In the genomic region with DNA sequence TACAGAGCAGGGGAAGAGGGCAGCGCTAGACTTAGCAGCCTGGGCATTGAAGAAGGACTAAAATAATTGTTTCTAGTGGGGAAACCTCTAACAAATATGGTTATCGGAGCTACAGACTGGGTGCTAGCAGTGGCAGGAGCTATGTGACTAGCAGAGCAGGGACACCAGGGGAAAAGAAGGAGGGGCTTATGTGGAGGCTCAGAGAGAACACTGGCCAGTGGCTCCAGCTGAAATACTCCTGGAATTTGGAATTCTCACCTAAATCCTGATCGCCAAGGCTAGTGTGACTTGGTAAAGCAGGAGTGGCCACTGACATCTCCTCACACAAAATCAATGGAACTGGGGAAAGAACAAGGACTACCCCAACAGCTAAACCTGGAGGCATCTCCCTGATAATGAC, we compare ENCODE assay signal across 10 cellular contexts. TPM values are rescaled to one million over a fixed set of nuclear protein-coding genes. Genes with fewer than 3 reads are reported as not detected.
DNase-seq lines count a peak whose midpoint lies in the region; ATAC-seq lines count a peak whose summit lies in the region.
"Had no signal": no experiment of that assay in that cellular context is flagged by ENCODE, and none has a peak within 500 bp of the region (broad histone marks: within the 10 kb centered on the region; RNA-seq: fewer than 3 reads in every experiment).

No MANE protein-coding gene starts in this region.

- peaks cover 42% of the 10 kb centered on the region for H3K36me3 Mint-ChIP-seq in activated CD4-positive, alpha-beta T cell treated with anti-CD3 and anti-CD28 coated beads, Interleukin-2, amount 10 ng/mL, durations not matched to agents 7 days and 5 days (ENCODE audit: low read depth)
- H3K36me3 Mint-ChIP-seq in activated CD8-positive, alpha-beta T cell treated with anti-CD3 and anti-CD28 coated beads, Interleukin-2, amount 10 ng/mL, durations not matched to agents 7 days and 5 days (ENCODE audit: low read depth) = peaks cover 28% of the 10 kb centered on the region
- H3K36me3 Mint-ChIP-seq in immature natural killer cell = no peaks in the 10 kb centered on the region

- no peaks in the 10 kb centered on the region for H3K9me3 ChIP-seq in stomach smooth muscle (ENCODE audit: control insufficient read depth in 2 of 2, low read length in 2 of 2)

- no peaks in the 10 kb centered on the region for H3K27me3 ChIP-seq in stomach smooth muscle (ENCODE audit: control insufficient read depth in 1 of 2, insufficient read depth in 2 of 2, low read length in 2 of 2)

- no peaks in the 10 kb centered on the region for H3K36me3 ChIP-seq in stomach smooth muscle (ENCODE audit: control insufficient read depth in 2 of 2, insufficient read depth in 2 of 2, low read length in 2 of 2)

- no peak for DNase-seq in activated CD4-positive, alpha-beta T cell treated with anti-CD3 and anti-CD28 coated beads, Interleukin-2, amount 10 ng/mL, durations not matched to agents 7 days and 5 days
- no peak for DNase-seq in activated CD4-positive, alpha-beta T cell treated with anti-CD3 and anti-CD28 coated beads, Interleukin-2, amount 50 U/mL, for 48 hours
- DNase-seq in activated CD8-positive, alpha-beta T cell treated with anti-CD3 and anti-CD28 coated beads, Interleukin-2, amount 10 ng/mL, durations not matched to agents 7 days and 5 days = no peak
- no peak for DNase-seq in immature natural killer cell
- DNase-seq in anterior cingulate cortex (lab: John Stamatoyannopoulos, UW) = no peak
- DNase-seq: C1 segment of cervical spinal cord, NCI-H1092 treated with DMSO at 0.1 percent for 48 hours had no signal

- H3K27ac Mint-ChIP-seq in activated CD4-positive, alpha-beta T cell treated with anti-CD3 and anti-CD28 coated beads, Interleukin-2, amount 10 ng/mL, durations not matched to agents 7 days and 5 days = peak overlapping the region; percentile 97
- peak overlapping the region; percentile 87 for H3K27ac Mint-ChIP-seq in activated CD8-positive, alpha-beta T cell treated with anti-CD3 and anti-CD28 coated beads, Interleukin-2, amount 10 ng/mL, durations not matched to agents 7 days and 5 days
- peak overlapping the region in 4 of 6 donors; percentile 44 to 92 (median 68) for H3K27ac Mint-ChIP-seq in immature natural killer cell

- no peak for ATAC-seq in activated CD8-positive, alpha-beta T cell treated with anti-CD3 and anti-CD28 coated beads, Interleukin-2, amount 10 ng/mL, durations not matched to agents 7 days and 5 days
- ATAC-seq in GM21528 (IDR thresholded peaks at IDR 0.05; ENCODE audit: low FRiP score, unreplicated experiment) = no peak
- no peak for ATAC-seq in HG03159 (IDR thresholded peaks at IDR 0.05; ENCODE audit: unreplicated experiment)

- peak overlapping the region; percentile 86 for H3K4me3 Mint-ChIP-seq in activated CD4-positive, alpha-beta T cell treated with anti-CD3 and anti-CD28 coated beads, Interleukin-2, amount 10 ng/mL, durations not matched to agents 7 days and 5 days
- H3K4me3 Mint-ChIP-seq in activated CD8-positive, alpha-beta T cell treated with anti-CD3 and anti-CD28 coated beads, Interleukin-2, amount 10 ng/mL, durations not matched to agents 7 days and 5 days = peak overlapping the region; percentile 88
- H3K4me3 Mint-ChIP-seq in immature natural killer cell = peak overlapping the region; percentile 86 to 91 (median 89)

- no peak overlapping the region for H3K27ac ChIP-seq in stomach smooth muscle (ENCODE audit: low read length)

- peak overlapping the region in 1 of 2 donors; percentile 19 for H3K9ac ChIP-seq in stomach smooth muscle (ENCODE audit: low read length in 2 of 2)

- CTCF ChIA-PET in activated CD4-positive, alpha-beta T cell treated with anti-CD3 and anti-CD28 coated beads, Interleukin-2, amount 10 ng/mL, durations not matched to agents 7 days and 5 days (lab: Charles Lee) = interaction anchor here (0.5 to 0.8 kb wide), 2 partner anchors 12 to 220 kb away, joined by 3 read pairs; no protein-coding TSS in a partner anchor
- CTCF ChIA-PET in activated CD8-positive, alpha-beta T cell treated with anti-CD3 and anti-CD28 coated beads, Interleukin-2, amount 10 ng/mL, durations not matched to agents 7 days and 5 days (lab: Charles Lee) = interaction anchor here (1.5 to 2.9 kb wide), 4 partner anchors 11 to 24 kb away, joined by 5 to 13 read pairs (median 11); no protein-coding TSS in a partner anchor

- H3K4me1 Mint-ChIP-seq in activated CD4-positive, alpha-beta T cell treated with anti-CD3 and anti-CD28 coated beads, Interleukin-2, amount 10 ng/mL, durations not matched to agents 7 days and 5 days = peaks cover 58% of the 10 kb centered on the region
- H3K4me1 Mint-ChIP-seq in activated CD8-positive, alpha-beta T cell treated with anti-CD3 and anti-CD28 coated beads, Interleukin-2, amount 10 ng/mL, durations not matched to agents 7 days and 5 days (ENCODE audit: low read depth) = peaks cover 48% of the 10 kb centered on the region
- H3K4me1 Mint-ChIP-seq in immature natural killer cell = peaks cover 46 to 52% of the 10 kb centered on the region in 2 donors

- H3K4me3 ChIP-seq in stomach smooth muscle (ENCODE audit: low read length in 2 of 2) = peak overlapping the region; percentile 34 to 83

- peaks cover 14% of the 10 kb centered on the region for H3K4me1 ChIP-seq in stomach smooth muscle (ENCODE audit: control insufficient read depth, insufficient read depth, low read length)

- H3K9me3 Mint-ChIP-seq in activated CD4-positive, alpha-beta T cell treated with anti-CD3 and anti-CD28 coated beads, Interleukin-2, amount 10 ng/mL, durations not matched to agents 7 days and 5 days = no peaks in the 10 kb centered on the region
- no peaks in the 10 kb centered on the region for H3K9me3 Mint-ChIP-seq in activated CD8-positive, alpha-beta T cell treated with anti-CD3 and anti-CD28 coated beads, Interleukin-2, amount 10 ng/mL, durations not matched to agents 7 days and 5 days (ENCODE audit: insufficient read depth)
- H3K9me3 Mint-ChIP-seq in immature natural killer cell = no peaks in the 10 kb centered on the region

- H3K27me3 Mint-ChIP-seq in activated CD4-positive, alpha-beta T cell treated with anti-CD3 and anti-CD28 coated beads, Interleukin-2, amount 10 ng/mL, durations not matched to agents 7 days and 5 days = no peaks in the 10 kb centered on the region
- H3K27me3 Mint-ChIP-seq in activated CD8-positive, alpha-beta T cell treated with anti-CD3 and anti-CD28 coated beads, Interleukin-2, amount 10 ng/mL, durations not matched to agents 7 days and 5 days (ENCODE audit: low read depth) = no peaks in the 10 kb centered on the region
- H3K27me3 Mint-ChIP-seq in immature natural killer cell (ENCODE audit: low read depth in 3 of 3) = peaks cover 8 to 21% (median 13%) of the 10 kb centered on the region in 3 donors

- POLR2A ChIA-PET in activated CD4-positive, alpha-beta T cell treated with anti-CD3 and anti-CD28 coated beads, Interleukin-2, amount 10 ng/mL, durations not matched to agents 7 days and 5 days (lab: Charles Lee) = no interaction called here
- POLR2A ChIA-PET in activated CD8-positive, alpha-beta T cell treated with anti-CD3 and anti-CD28 coated beads, Interleukin-2, amount 10 ng/mL, durations not matched to agents 7 days and 5 days (lab: Charles Lee) = interaction anchor here (1.0 to 1.4 kb wide), 2 partner anchors 23 to 31 kb away, joined by 3 to 4 read pairs; no protein-coding TSS in a partner anchor

RNA-seq across cellular contexts. Expression of gene TAPT1, which starts 2.0 kb away (rescaled TPM):
- total RNA-seq in activated CD4-positive, alpha-beta T cell treated with anti-CD3 and anti-CD28 coated beads, Interleukin-2, amount 10 ng/mL, durations not matched to agents 7 days and 5 days = 10 to 100 TPM; 49.6 to 58.2 TPM
- 10 to 100 TPM; 31.9 to 34.3 TPM for total RNA-seq in activated CD8-positive, alpha-beta T cell treated with anti-CD3 and anti-CD28 coated beads, Interleukin-2, amount 10 ng/mL, durations not matched to agents 7 days and 5 days
- polyA plus RNA-seq in immature natural killer cell = 10 to 100 TPM; 10.1 to 22.0 (median 17.9) TPM
